1 cellular context compared by ENCODE assay signal in the genomic region with DNA sequence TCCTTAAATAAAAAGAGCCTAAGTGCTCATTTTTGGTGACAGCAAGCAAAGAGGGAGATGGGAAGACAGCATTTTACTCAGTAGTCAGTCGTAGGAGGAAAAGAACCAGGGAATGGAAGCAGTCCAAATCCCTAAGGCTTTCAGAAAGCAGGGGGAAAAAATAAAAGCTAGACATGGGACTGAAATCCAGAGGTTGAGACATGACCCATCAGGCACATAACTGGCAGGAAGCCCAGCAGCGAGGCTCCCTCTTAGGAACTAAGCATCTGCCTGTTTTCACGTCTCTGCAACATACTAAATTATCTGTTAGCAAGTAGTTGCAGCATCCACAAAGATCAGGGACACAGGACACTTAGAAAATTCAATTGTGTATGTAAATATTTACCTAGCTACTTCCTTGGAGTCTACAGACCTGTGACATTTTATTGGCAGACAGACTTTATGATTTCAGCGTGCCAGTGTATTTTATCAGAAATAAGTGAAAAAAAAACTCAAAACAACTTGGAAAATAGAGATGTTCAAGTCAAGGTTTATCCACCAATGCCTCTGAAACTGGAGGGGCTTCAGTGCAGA.
TF ChIP-seq lines count a peak whose summit lies in the region.

No MANE protein-coding gene starts in this region.

TF ChIP-seq in SK-N-SH, 30 proteins besides CTCF, POLR2A, EP300 and RAD21 (continued from another document):
- TF ChIP-seq, protein P1, sequence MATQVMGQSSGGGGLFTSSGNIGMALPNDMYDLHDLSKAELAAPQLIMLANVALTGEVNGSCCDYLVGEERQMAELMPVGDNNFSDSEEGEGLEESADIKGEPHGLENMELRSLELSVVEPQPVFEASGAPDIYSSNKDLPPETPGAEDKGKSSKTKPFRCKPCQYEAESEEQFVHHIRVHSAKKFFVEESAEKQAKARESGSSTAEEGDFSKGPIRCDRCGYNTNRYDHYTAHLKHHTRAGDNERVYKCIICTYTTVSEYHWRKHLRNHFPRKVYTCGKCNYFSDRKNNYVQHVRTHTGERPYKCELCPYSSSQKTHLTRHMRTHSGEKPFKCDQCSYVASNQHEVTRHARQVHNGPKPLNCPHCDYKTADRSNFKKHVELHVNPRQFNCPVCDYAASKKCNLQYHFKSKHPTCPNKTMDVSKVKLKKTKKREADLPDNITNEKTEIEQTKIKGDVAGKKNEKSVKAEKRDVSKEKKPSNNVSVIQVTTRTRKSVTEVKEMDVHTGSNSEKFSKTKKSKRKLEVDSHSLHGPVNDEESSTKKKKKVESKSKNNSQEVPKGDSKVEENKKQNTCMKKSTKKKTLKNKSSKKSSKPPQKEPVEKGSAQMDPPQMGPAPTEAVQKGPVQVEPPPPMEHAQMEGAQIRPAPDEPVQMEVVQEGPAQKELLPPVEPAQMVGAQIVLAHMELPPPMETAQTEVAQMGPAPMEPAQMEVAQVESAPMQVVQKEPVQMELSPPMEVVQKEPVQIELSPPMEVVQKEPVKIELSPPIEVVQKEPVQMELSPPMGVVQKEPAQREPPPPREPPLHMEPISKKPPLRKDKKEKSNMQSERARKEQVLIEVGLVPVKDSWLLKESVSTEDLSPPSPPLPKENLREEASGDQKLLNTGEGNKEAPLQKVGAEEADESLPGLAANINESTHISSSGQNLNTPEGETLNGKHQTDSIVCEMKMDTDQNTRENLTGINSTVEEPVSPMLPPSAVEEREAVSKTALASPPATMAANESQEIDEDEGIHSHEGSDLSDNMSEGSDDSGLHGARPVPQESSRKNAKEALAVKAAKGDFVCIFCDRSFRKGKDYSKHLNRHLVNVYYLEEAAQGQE (IDR thresholded peaks at IDR 0.05; ENCODE audit: low read depth, low read length): no peak
